2 cellular contexts compared by ENCODE assay signal in the genomic region with DNA sequence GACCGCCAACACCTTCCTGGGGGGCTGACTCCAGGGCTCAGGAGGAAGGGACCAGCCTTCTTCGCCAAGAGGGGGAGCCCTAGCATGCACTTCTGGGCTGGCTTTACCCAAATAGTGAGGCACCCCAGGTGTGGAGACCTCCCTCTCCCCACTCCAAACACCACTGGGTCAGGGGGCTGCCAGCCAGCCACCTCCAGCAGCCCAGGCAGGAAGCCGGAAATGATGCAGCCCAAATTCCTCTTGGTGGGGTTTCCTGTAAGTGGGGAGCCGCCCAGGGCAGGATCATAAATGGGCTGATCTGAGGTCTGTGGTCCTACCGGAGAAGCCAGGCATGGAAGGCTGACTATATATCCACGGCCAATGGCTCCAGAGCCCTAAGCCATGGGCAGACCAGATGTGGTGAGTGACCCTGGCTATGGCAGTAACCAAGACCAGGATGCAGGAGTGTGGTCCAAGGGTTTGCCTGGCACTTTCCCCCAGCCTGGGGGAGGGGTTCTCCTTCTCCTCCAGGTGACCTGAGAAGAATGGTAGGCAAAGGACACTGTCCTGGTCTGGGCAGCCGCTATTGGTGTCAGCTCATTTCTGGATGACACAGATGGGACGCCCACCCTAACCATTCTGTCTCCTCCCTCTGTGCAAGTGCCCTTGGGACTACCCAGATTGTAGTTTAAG.
TF ChIP-seq lines count a peak whose summit lies in the region.

No MANE protein-coding gene starts in this region.

TF ChIP-seq in SK-N-SH, 30 proteins besides CTCF, POLR2A, EP300 and RAD21:
- no peak for TF ChIP-seq GATA2 (CRISPR knock-in tag; IDR thresholded peaks at IDR 0.05)
- no peak for TF ChIP-seq CHD2 (IDR thresholded peaks at IDR 0.05; ENCODE audit: low read length, partially characterized antibody)
- TF ChIP-seq, protein P1, sequence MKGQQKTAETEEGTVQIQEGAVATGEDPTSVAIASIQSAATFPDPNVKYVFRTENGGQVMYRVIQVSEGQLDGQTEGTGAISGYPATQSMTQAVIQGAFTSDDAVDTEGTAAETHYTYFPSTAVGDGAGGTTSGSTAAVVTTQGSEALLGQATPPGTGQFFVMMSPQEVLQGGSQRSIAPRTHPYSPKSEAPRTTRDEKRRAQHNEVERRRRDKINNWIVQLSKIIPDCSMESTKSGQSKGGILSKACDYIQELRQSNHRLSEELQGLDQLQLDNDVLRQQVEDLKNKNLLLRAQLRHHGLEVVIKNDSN (IDR thresholded peaks at IDR 0.05; ENCODE audit: borderline replicate concordance, low read depth) = no peak
- TF ChIP-seq, protein P2, sequence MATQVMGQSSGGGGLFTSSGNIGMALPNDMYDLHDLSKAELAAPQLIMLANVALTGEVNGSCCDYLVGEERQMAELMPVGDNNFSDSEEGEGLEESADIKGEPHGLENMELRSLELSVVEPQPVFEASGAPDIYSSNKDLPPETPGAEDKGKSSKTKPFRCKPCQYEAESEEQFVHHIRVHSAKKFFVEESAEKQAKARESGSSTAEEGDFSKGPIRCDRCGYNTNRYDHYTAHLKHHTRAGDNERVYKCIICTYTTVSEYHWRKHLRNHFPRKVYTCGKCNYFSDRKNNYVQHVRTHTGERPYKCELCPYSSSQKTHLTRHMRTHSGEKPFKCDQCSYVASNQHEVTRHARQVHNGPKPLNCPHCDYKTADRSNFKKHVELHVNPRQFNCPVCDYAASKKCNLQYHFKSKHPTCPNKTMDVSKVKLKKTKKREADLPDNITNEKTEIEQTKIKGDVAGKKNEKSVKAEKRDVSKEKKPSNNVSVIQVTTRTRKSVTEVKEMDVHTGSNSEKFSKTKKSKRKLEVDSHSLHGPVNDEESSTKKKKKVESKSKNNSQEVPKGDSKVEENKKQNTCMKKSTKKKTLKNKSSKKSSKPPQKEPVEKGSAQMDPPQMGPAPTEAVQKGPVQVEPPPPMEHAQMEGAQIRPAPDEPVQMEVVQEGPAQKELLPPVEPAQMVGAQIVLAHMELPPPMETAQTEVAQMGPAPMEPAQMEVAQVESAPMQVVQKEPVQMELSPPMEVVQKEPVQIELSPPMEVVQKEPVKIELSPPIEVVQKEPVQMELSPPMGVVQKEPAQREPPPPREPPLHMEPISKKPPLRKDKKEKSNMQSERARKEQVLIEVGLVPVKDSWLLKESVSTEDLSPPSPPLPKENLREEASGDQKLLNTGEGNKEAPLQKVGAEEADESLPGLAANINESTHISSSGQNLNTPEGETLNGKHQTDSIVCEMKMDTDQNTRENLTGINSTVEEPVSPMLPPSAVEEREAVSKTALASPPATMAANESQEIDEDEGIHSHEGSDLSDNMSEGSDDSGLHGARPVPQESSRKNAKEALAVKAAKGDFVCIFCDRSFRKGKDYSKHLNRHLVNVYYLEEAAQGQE (IDR thresholded peaks at IDR 0.05; ENCODE audit: low read depth, low read length) = no peak
- TF ChIP-seq TEAD4 (IDR thresholded peaks at IDR 0.05; ENCODE audit: borderline replicate concordance, insufficient read depth) = no peak
- TF ChIP-seq, protein P3, sequence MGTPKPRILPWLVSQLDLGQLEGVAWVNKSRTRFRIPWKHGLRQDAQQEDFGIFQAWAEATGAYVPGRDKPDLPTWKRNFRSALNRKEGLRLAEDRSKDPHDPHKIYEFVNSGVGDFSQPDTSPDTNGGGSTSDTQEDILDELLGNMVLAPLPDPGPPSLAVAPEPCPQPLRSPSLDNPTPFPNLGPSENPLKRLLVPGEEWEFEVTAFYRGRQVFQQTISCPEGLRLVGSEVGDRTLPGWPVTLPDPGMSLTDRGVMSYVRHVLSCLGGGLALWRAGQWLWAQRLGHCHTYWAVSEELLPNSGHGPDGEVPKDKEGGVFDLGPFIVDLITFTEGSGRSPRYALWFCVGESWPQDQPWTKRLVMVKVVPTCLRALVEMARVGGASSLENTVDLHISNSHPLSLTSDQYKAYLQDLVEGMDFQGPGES (IDR thresholded peaks at IDR 0.05; ENCODE audit: low read depth, low read length) = no peak
- no peak for TF ChIP-seq RXRA (IDR thresholded peaks at IDR 0.05; ENCODE audit: borderline replicate concordance, low read depth)
- TF ChIP-seq GABPA (IDR thresholded peaks at IDR 0.05; ENCODE audit: low read depth) = no peak
- TF ChIP-seq TAF1 (IDR thresholded peaks at IDR 0.05; ENCODE audit: borderline replicate concordance, low read depth, low read length) = no peak
- no peak for TF ChIP-seq TCF12 (IDR thresholded peaks at IDR 0.05)
- no peak for TF ChIP-seq EZH2phosphoT487 (IDR thresholded peaks at IDR 0.05; ENCODE audit: borderline replicate concordance, low read depth)
- TF ChIP-seq MXI1 (IDR thresholded peaks at IDR 0.05; ENCODE audit: low read depth, low read length) = no peak
- TF ChIP-seq, protein P4, sequence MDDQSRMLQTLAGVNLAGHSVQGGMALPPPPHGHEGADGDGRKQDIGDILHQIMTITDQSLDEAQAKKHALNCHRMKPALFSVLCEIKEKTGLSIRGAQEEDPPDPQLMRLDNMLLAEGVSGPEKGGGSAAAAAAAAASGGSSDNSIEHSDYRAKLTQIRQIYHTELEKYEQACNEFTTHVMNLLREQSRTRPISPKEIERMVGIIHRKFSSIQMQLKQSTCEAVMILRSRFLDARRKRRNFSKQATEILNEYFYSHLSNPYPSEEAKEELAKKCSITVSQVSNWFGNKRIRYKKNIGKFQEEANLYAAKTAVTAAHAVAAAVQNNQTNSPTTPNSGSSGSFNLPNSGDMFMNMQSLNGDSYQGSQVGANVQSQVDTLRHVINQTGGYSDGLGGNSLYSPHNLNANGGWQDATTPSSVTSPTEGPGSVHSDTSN (IDR thresholded peaks at IDR 0.05) = no peak
- no peak for TF ChIP-seq FOXJ3 (CRISPR knock-in tag; IDR thresholded peaks at IDR 0.05)
- TF ChIP-seq, protein P5, sequence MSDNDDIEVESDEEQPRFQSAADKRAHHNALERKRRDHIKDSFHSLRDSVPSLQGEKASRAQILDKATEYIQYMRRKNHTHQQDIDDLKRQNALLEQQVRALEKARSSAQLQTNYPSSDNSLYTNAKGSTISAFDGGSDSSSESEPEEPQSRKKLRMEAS (IDR thresholded peaks at IDR 0.05; ENCODE audit: low read depth) = no peak

TF ChIP-seq in SK-N-SH treated with all-trans-retinoic acid at 6 μM for 48 hours, 23 proteins besides CTCF, POLR2A, EP300 and RAD21:
- no peak for TF ChIP-seq GLIS3 (CRISPR knock-in tag; IDR thresholded peaks at IDR 0.05)
- TF ChIP-seq, protein P6, sequence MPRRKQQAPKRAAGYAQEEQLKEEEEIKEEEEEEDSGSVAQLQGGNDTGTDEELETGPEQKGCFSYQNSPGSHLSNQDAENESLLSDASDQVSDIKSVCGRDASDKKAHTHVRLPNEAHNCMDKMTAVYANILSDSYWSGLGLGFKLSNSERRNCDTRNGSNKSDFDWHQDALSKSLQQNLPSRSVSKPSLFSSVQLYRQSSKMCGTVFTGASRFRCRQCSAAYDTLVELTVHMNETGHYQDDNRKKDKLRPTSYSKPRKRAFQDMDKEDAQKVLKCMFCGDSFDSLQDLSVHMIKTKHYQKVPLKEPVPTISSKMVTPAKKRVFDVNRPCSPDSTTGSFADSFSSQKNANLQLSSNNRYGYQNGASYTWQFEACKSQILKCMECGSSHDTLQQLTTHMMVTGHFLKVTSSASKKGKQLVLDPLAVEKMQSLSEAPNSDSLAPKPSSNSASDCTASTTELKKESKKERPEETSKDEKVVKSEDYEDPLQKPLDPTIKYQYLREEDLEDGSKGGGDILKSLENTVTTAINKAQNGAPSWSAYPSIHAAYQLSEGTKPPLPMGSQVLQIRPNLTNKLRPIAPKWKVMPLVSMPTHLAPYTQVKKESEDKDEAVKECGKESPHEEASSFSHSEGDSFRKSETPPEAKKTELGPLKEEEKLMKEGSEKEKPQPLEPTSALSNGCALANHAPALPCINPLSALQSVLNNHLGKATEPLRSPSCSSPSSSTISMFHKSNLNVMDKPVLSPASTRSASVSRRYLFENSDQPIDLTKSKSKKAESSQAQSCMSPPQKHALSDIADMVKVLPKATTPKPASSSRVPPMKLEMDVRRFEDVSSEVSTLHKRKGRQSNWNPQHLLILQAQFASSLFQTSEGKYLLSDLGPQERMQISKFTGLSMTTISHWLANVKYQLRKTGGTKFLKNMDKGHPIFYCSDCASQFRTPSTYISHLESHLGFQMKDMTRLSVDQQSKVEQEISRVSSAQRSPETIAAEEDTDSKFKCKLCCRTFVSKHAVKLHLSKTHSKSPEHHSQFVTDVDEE (CRISPR knock-in tag; IDR thresholded peaks at IDR 0.05) = no peak
- no peak for TF ChIP-seq PPARA (CRISPR knock-in tag; IDR thresholded peaks at IDR 0.05; ENCODE audit: borderline replicate concordance)
- no peak for TF ChIP-seq ZFP3 (CRISPR knock-in tag; IDR thresholded peaks at IDR 0.05)
- TF ChIP-seq ZFP30 (CRISPR knock-in tag; IDR thresholded peaks at IDR 0.05) = no peak
- no peak for TF ChIP-seq BACH2 (CRISPR knock-in tag; IDR thresholded peaks at IDR 0.05; ENCODE audit: borderline replicate concordance)
- TF ChIP-seq ZNF70 (CRISPR knock-in tag; IDR thresholded peaks at IDR 0.05) = no peak
- TF ChIP-seq ZNF8 (CRISPR knock-in tag; IDR thresholded peaks at IDR 0.05) = no peak
- no peak for TF ChIP-seq TCF4 (CRISPR knock-in tag; IDR thresholded peaks at IDR 0.05; ENCODE audit: borderline replicate concordance)
- TF ChIP-seq, protein P7, sequence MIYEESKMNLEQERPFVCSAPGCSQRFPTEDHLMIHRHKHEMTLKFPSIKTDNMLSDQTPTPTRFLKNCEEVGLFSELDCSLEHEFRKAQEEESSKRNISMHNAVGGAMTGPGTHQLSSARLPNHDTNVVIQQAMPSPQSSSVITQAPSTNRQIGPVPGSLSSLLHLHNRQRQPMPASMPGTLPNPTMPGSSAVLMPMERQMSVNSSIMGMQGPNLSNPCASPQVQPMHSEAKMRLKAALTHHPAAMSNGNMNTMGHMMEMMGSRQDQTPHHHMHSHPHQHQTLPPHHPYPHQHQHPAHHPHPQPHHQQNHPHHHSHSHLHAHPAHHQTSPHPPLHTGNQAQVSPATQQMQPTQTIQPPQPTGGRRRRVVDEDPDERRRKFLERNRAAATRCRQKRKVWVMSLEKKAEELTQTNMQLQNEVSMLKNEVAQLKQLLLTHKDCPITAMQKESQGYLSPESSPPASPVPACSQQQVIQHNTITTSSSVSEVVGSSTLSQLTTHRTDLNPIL (CRISPR knock-in tag; IDR thresholded peaks at IDR 0.05; ENCODE audit: low read depth) = no peak
- TF ChIP-seq, protein P8, sequence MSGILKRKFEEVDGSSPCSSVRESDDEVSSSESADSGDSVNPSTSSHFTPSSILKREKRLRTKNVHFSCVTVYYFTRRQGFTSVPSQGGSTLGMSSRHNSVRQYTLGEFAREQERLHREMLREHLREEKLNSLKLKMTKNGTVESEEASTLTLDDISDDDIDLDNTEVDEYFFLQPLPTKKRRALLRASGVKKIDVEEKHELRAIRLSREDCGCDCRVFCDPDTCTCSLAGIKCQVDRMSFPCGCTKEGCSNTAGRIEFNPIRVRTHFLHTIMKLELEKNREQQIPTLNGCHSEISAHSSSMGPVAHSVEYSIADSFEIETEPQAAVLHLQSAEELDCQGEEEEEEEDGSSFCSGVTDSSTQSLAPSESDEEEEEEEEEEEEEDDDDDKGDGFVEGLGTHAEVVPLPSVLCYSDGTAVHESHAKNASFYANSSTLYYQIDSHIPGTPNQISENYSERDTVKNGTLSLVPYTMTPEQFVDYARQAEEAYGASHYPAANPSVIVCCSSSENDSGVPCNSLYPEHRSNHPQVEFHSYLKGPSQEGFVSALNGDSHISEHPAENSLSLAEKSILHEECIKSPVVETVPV (CRISPR knock-in tag; IDR thresholded peaks at IDR 0.05) = no peak
- TF ChIP-seq ZNF565 (CRISPR knock-in tag; conservative IDR thresholded peaks at IDR 0.05; ENCODE audit: low read depth) = no peak
- no peak for TF ChIP-seq CSDC2 (CRISPR knock-in tag; IDR thresholded peaks at IDR 0.05)
- TF ChIP-seq ZC3H10 (CRISPR knock-in tag; IDR thresholded peaks at IDR 0.05) = no peak
- TF ChIP-seq ISL1 (CRISPR knock-in tag; IDR thresholded peaks at IDR 0.05) = no peak
- no peak for TF ChIP-seq TOX (CRISPR knock-in tag; IDR thresholded peaks at IDR 0.05; ENCODE audit: borderline replicate concordance)
- TF ChIP-seq SNAI2 (CRISPR knock-in tag; IDR thresholded peaks at IDR 0.05) = no peak
